In genomic region chr12:5168148-5168547, GRCh38 we compare ENCODE assay signal across 19 cellular contexts.
DNase-seq lines count a peak whose midpoint lies in the region; ATAC-seq, FAIRE-seq and TF ChIP-seq lines count a peak whose summit lies in the region.
"Had no signal": no experiment of that assay in that cellular context is flagged by ENCODE, and none has a peak within 500 bp of the region (broad histone marks: within the 10 kb centered on the region; RNA-seq: fewer than 3 reads in every experiment).

No MANE protein-coding gene starts in this region.

- no peaks in the 10 kb centered on the region for H3K36me3 Mint-ChIP-seq in astrocyte (ENCODE audit: low read depth, unreplicated experiment)
- H3K36me3 Mint-ChIP-seq in activated CD4-positive, alpha-beta memory T cell treated with anti-CD3 and anti-CD28 coated beads, Interleukin-2, amount 10 ng/mL, durations not matched to agents 7 days and 5 days (ENCODE audit: low read depth): no peaks in the 10 kb centered on the region
- H3K36me3 Mint-ChIP-seq: CD4-positive, alpha-beta memory T cell had no signal

- H3K9me1 ChIP-seq in keratinocyte (ENCODE audit: control insufficient read depth, extremely low read depth, insufficient read depth, low read length): no peaks in the 10 kb centered on the region

- no peak overlapping the region for H3K4me3 Mint-ChIP-seq in astrocyte (ENCODE audit: unreplicated experiment)
- H3K4me3 Mint-ChIP-seq in activated CD4-positive, alpha-beta memory T cell treated with anti-CD3 and anti-CD28 coated beads, Interleukin-2, amount 10 ng/mL, durations not matched to agents 7 days and 5 days: no peak overlapping the region
- H3K4me3 Mint-ChIP-seq: CD4-positive, alpha-beta memory T cell; HFFc6 had no signal

- no peak overlapping the region for H3K4ac ChIP-seq in neuronal stem cell (ENCODE audit: low read length)

- H3K9ac ChIP-seq in astrocyte (ENCODE audit: low read length): no peak overlapping the region
- H3K9ac ChIP-seq in keratinocyte (ENCODE audit: control insufficient read depth, extremely low read depth, insufficient read depth, low read length): no peak overlapping the region
- H3K9ac ChIP-seq in neuronal stem cell (ENCODE audit: low read depth, low read length, poor library complexity): no peak overlapping the region

- H3K79me1 ChIP-seq in neuronal stem cell (ENCODE audit: low read depth, low read length): no peaks in the 10 kb centered on the region

- peaks cover 40% of the 10 kb centered on the region for H3K4me1 Mint-ChIP-seq in astrocyte (ENCODE audit: low read depth, unreplicated experiment)
- H3K4me1 Mint-ChIP-seq in activated CD4-positive, alpha-beta memory T cell treated with anti-CD3 and anti-CD28 coated beads, Interleukin-2, amount 10 ng/mL, durations not matched to agents 7 days and 5 days: no peaks in the 10 kb centered on the region
- H3K4me1 Mint-ChIP-seq: CD4-positive, alpha-beta memory T cell had no signal

- no peak overlapping the region for H2BK15ac ChIP-seq in neuronal stem cell (ENCODE audit: low read length)

- ATAC-seq in HG03095 (IDR thresholded peaks at IDR 0.05; ENCODE audit: unreplicated experiment): no peak
- no peak for ATAC-seq in GM21367 (IDR thresholded peaks at IDR 0.05; ENCODE audit: unreplicated experiment)
- ATAC-seq in HG03521 (IDR thresholded peaks at IDR 0.05; ENCODE audit: unreplicated experiment): no peak

- H3K4me2 ChIP-seq in astrocyte (ENCODE audit: low read length) (no peak overlapping the region), keratinocyte (ENCODE audit: control insufficient read depth, extremely low read depth, insufficient read depth, low read depth, low read length) (no peak overlapping the region), neuronal stem cell (ENCODE audit: insufficient read depth, low read length, poor library complexity, severe bottlenecking) (no peak overlapping the region)

- no peak overlapping the region for H4K91ac ChIP-seq in neuronal stem cell (ENCODE audit: low read depth, low read length, poor library complexity)

- H3K79me2 ChIP-seq in astrocyte (ENCODE audit: insufficient read depth, low read length) (no peaks in the 10 kb centered on the region), keratinocyte (ENCODE audit: control insufficient read depth, insufficient read depth, low read length) (no peaks in the 10 kb centered on the region)

- H3K9me3 Mint-ChIP-seq in astrocyte (ENCODE audit: unreplicated experiment): no peaks in the 10 kb centered on the region
- H3K9me3 Mint-ChIP-seq in activated CD4-positive, alpha-beta memory T cell treated with anti-CD3 and anti-CD28 coated beads, Interleukin-2, amount 10 ng/mL, durations not matched to agents 7 days and 5 days: no peaks in the 10 kb centered on the region
- H3K9me3 Mint-ChIP-seq: CD4-positive, alpha-beta memory T cell; HFFc6 had no signal

- peak overlapping the region; percentile 45 for H3K27ac Mint-ChIP-seq in astrocyte (ENCODE audit: unreplicated experiment)
- no peak overlapping the region for H3K27ac Mint-ChIP-seq in activated CD4-positive, alpha-beta memory T cell treated with anti-CD3 and anti-CD28 coated beads, Interleukin-2, amount 10 ng/mL, durations not matched to agents 7 days and 5 days
- H3K27ac Mint-ChIP-seq: CD4-positive, alpha-beta memory T cell had no signal

- FAIRE-seq in astrocyte (lab: Jason Lieb, UNC) (peak; percentile 9), keratinocyte (lab: Jason Lieb, UNC) (peak; percentile 44)
- FAIRE-seq: GM12891, GM18507, H54 had no signal

- no peak overlapping the region for H3K14ac ChIP-seq in neuronal stem cell (ENCODE audit: low read length)

- no peak overlapping the region for H2AK5ac ChIP-seq in neuronal stem cell (ENCODE audit: low read depth, low read length)

- H3K27me3 ChIP-seq in astrocyte (ENCODE audit: insufficient read depth, low read length) (no peaks in the 10 kb centered on the region), keratinocyte (ENCODE audit: control insufficient read depth, extremely low read depth, insufficient read depth, low read length) (peaks cover 7% of the 10 kb centered on the region), neuronal stem cell (ENCODE audit: control insufficient read depth in 3 of 3, insufficient read depth in 3 of 3, low read depth in 1 of 3, low read length in 3 of 3) (no peaks in the 10 kb centered on the region)

- no peak overlapping the region for H2AFZ ChIP-seq in astrocyte (ENCODE audit: low read depth, low read length)
- H2AFZ ChIP-seq in keratinocyte (ENCODE audit: control insufficient read depth, low read length): no peak overlapping the region
- H2AFZ ChIP-seq in neuronal stem cell (ENCODE audit: low read length): no peak overlapping the region

- no peak overlapping the region for H3K4me3 ChIP-seq in astrocyte (ENCODE audit: insufficient read depth, low read depth, low read length)
- no peak overlapping the region for H3K4me3 ChIP-seq in keratinocyte (ENCODE audit: control insufficient read depth in 2 of 3, extremely low read depth in 1 of 3, insufficient read depth in 2 of 3, low read depth in 1 of 3, low read length in 3 of 3)
- no peak overlapping the region for H3K4me3 ChIP-seq in neuronal stem cell (ENCODE audit: low read length in 2 of 2)
- H3K4me3 ChIP-seq: HAP-1 had no signal

- H3K18ac ChIP-seq in neuronal stem cell (ENCODE audit: low read length): no peak overlapping the region

- dilution Hi-C loops in keratinocyte (cut with MboI; ENCODE audit: extremely low pct_ligation_motif_present, low sequenced_read_pairs): no loop called here

- H3K9me3 ChIP-seq in astrocyte (ENCODE audit: insufficient read depth, low read depth, low read length): no peaks in the 10 kb centered on the region
- H3K9me3 ChIP-seq in keratinocyte (ENCODE audit: control insufficient read depth, low read depth, low read length): no peaks in the 10 kb centered on the region
- no peaks in the 10 kb centered on the region for H3K9me3 ChIP-seq in neuronal stem cell (replicated peaks in 1 of 2; ENCODE audit: control insufficient read depth in 2 of 2, insufficient read depth in 1 of 2, low read depth in 1 of 2, low read length in 2 of 2)
- H3K9me3 ChIP-seq: HAP-1 had no signal

- no peak for DNase-seq in astrocyte (ENCODE audit: low read depth)
- DNase-seq in keratinocyte (ENCODE audit: low read depth, low spot score): no peak
- no peak for DNase-seq in neuronal stem cell (ENCODE audit: low spot score)
- no peak for DNase-seq in activated CD4-positive, alpha-beta memory T cell treated with anti-CD3 and anti-CD28 coated beads, Interleukin-2, amount 10 ng/mL, durations not matched to agents 7 days and 5 days
- DNase-seq: Calu3; CD4-positive, alpha-beta memory T cell; COR-L47; DMS53; DMS79 treated with DMSO at 0.1 percent for 48 hours; GF-D8; GOT3; HFFc6 had no signal

- H3K23ac ChIP-seq in neuronal stem cell (ENCODE audit: low read depth, low read length, poor library complexity): no peak overlapping the region

- peak overlapping the region; percentile 0 for H2BK12ac ChIP-seq in neuronal stem cell (ENCODE audit: low read length)

- no peak overlapping the region for H2BK120ac ChIP-seq in neuronal stem cell (ENCODE audit: low read depth, low read length)

- H3K27ac ChIP-seq in astrocyte (ENCODE audit: low read depth, low read length) (no peak overlapping the region), keratinocyte (ENCODE audit: control insufficient read depth, insufficient read depth, low read length) (no peak overlapping the region), neuronal stem cell (replicated peaks; ENCODE audit: low read length) (no peak overlapping the region)

- H4K8ac ChIP-seq in neuronal stem cell (ENCODE audit: low read depth, low read length): no peak overlapping the region

- H3K36me3 ChIP-seq in astrocyte (ENCODE audit: insufficient read depth, low read length): no peaks in the 10 kb centered on the region
- H3K36me3 ChIP-seq in keratinocyte (ENCODE audit: control insufficient read depth in 2 of 2, extremely low read depth in 1 of 2, insufficient read depth in 2 of 2, low read length in 2 of 2): no peaks in the 10 kb centered on the region
- H3K36me3 ChIP-seq in neuronal stem cell (replicated peaks in 1 of 2; ENCODE audit: control insufficient read depth in 2 of 2, insufficient read depth in 2 of 2, low read length in 2 of 2): no peaks in the 10 kb centered on the region
- H3K36me3 ChIP-seq: HAP-1 had no signal

- peaks cover 1% of the 10 kb centered on the region for H3K27me3 Mint-ChIP-seq in astrocyte (ENCODE audit: low read depth, unreplicated experiment)
- H3K27me3 Mint-ChIP-seq in activated CD4-positive, alpha-beta memory T cell treated with anti-CD3 and anti-CD28 coated beads, Interleukin-2, amount 10 ng/mL, durations not matched to agents 7 days and 5 days: no peaks in the 10 kb centered on the region

- H4K20me1 ChIP-seq in astrocyte (ENCODE audit: insufficient read depth, low read length) (no peaks in the 10 kb centered on the region), keratinocyte (ENCODE audit: control insufficient read depth, extremely low read depth, insufficient read depth, low read length) (no peaks in the 10 kb centered on the region)

- H2BK5ac ChIP-seq in neuronal stem cell (ENCODE audit: low read length): no peak overlapping the region

- CTCF ChIA-PET in activated CD4-positive, alpha-beta memory T cell treated with anti-CD3 and anti-CD28 coated beads, Interleukin-2, amount 10 ng/mL, durations not matched to agents 7 days and 5 days (lab: Charles Lee): no interaction called here

- peaks cover 31% of the 10 kb centered on the region for H3K4me1 ChIP-seq in astrocyte (ENCODE audit: insufficient read depth, low read length)
- H3K4me1 ChIP-seq in keratinocyte (ENCODE audit: control insufficient read depth, extremely low read depth, insufficient read depth, low read length): peaks cover 12% of the 10 kb centered on the region
- peaks cover 0 to 4% of the 10 kb centered on the region in 2 donors for H3K4me1 ChIP-seq in neuronal stem cell (ENCODE audit: control insufficient read depth in 2 of 2, insufficient read depth in 1 of 2, low read depth in 1 of 2, low read length in 2 of 2)
- H3K4me1 ChIP-seq: HAP-1 had no signal

- TF ChIP-seq CTCF in astrocyte (IDR thresholded peaks at IDR 0.05; ENCODE audit: insufficient read depth, low read depth, low read length) (no peak), keratinocyte (optimal IDR thresholded peaks at IDR 0.05 in 1 of 3, IDR thresholded peaks at IDR 0.05 in 1 of 3, conservative IDR thresholded peaks at IDR 0.05 in 1 of 3; ENCODE audit: extremely low read depth in 1 of 3, insufficient read depth in 2 of 3, low read length in 3 of 3) (no peak)

- POLR2A ChIA-PET in activated CD4-positive, alpha-beta memory T cell treated with anti-CD3 and anti-CD28 coated beads, Interleukin-2, amount 10 ng/mL, durations not matched to agents 7 days and 5 days (lab: Charles Lee): no interaction called here

- no CpG with 5 or more reads among the region's 5 CpGs for WGBS in neuronal stem cell (ENCODE audit: extremely low coverage in 2 of 2, insufficient read length in 2 of 2, insufficient replicate concordance in 1 of 2), 2 donors
